Comparison of ENCODE assay signal across 2 cellular contexts in the genomic region with DNA sequence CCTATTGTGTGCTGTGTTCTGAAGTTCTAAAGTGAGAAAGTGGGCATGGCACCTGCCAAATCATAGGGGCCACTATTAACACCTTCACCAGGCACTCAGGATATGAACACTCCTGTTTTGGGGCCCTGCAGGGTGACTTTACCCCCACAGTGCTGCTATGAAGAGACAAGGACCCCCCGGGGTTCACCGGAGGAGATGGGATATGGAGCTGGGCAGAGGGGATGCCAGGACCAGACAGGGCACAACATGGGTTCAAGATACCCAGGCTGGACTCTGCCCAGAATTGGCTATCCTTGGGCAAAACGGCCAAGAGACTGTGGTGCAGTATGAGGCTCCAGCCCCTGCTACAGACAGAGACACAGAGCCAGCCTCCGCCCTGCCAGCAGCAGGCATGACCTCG. TPM values are rescaled to one million over a fixed set of nuclear protein-coding genes. Genes with fewer than 3 reads are reported as not detected.
"Had no signal": no experiment of that assay in that cellular context is flagged by ENCODE, and none has a peak within 500 bp of the region (broad histone marks: within the 10 kb centered on the region; RNA-seq: fewer than 3 reads in every experiment).

No MANE protein-coding gene starts in this region.

RNA-seq across cellular contexts. Expression of a gene that starts 15.7 kb away (rescaled TPM):
- total RNA-seq: activated CD4-positive, alpha-beta memory T cell treated with anti-CD3 and anti-CD28 coated beads for 36 hours; activated naive CD8-positive, alpha-beta T cell treated with anti-CD3 and anti-CD28 coated beads for 36 hours had no signal
